9 cellular contexts compared by ENCODE assay signal in genomic region chr11:133474461-133474860, GRCh38. TPM values are rescaled to one million over a fixed set of nuclear protein-coding genes. Genes with fewer than 3 reads are reported as not detected.
"Had no signal": no experiment of that assay in that cellular context is flagged by ENCODE, and none has a peak within 500 bp of the region (broad histone marks: within the 10 kb centered on the region; RNA-seq: fewer than 3 reads in every experiment).

No MANE protein-coding gene starts in this region.

- H3K4me3 ChIP-seq: GM12878 had no signal

- DNase-seq: GDM1, GF-D8 had no signal

- FAIRE-seq: G401.6, GM12878, GM12891, GM12892, GM18507, GM19239 had no signal

- ATAC-seq: GM12878 had no signal

RNA-seq across cellular contexts. Expression of gene OPCML, which starts 57.8 kb away (rescaled TPM):
- total RNA-seq: G401, GM12878 had no signal
